8 cellular contexts compared by ENCODE assay signal in genomic region chr20:2387180-2387577, GRCh38. TPM values are rescaled to one million over a fixed set of nuclear protein-coding genes. Genes with fewer than 3 reads are reported as not detected.
A peak's percentile ranks its signal among the peaks of the same experiment; 100 is the strongest.
DNase-seq lines count a peak whose midpoint lies in the region; ATAC-seq and TF ChIP-seq lines count a peak whose summit lies in the region.

No MANE protein-coding gene starts in this region.

- WGBS in hepatocyte (ENCODE audit: low lambda C conversion rate, missing lambda C conversion rate), result 41% methylated on average over 2 of the region's 2 CpGs

- peak overlapping the region; percentile 52 for H3K27ac Mint-ChIP-seq in activated CD8-positive, alpha-beta memory T cell treated with anti-CD3 and anti-CD28 coated beads, Interleukin-2, amount 10 ng/mL, durations not matched to agents 7 days and 5 days
- H3K27ac Mint-ChIP-seq in stimulated activated effector memory CD8-positive, alpha-beta T cell treated with anti-CD3 and anti-CD28 coated beads, Interleukin-12 subunit alpha, Interleukin-12 subunit beta, amount 100 ng/mL, for 72 hours, result no peak overlapping the region

- no peaks in the 10 kb centered on the region for H3K9me3 ChIP-seq in hepatocyte (ENCODE audit: low read depth)

- no peak overlapping the region for H2AFZ ChIP-seq in hepatocyte

- H3K9me2 ChIP-seq in hepatocyte (replicated peaks; ENCODE audit: insufficient read depth), result no peaks in the 10 kb centered on the region

- no peaks in the 10 kb centered on the region for H3K79me2 ChIP-seq in hepatocyte

- CTCF ChIA-PET in activated CD8-positive, alpha-beta memory T cell treated with anti-CD3 and anti-CD28 coated beads, Interleukin-2, amount 10 ng/mL, durations not matched to agents 7 days and 5 days (lab: Charles Lee), result interaction anchor here (0.8 to 3.7 kb wide), 15 partner anchors 8 to 1604 kb away, joined by 3 to 28 read pairs (median 3); no protein-coding TSS in a partner anchor

- H3K36me3 ChIP-seq in hepatocyte (replicated peaks; ENCODE audit: insufficient read depth, low read depth), result no peaks in the 10 kb centered on the region

- H3K4me3 Mint-ChIP-seq in activated CD8-positive, alpha-beta memory T cell treated with anti-CD3 and anti-CD28 coated beads, Interleukin-2, amount 10 ng/mL, durations not matched to agents 7 days and 5 days, result peak overlapping the region; percentile 32
- no peak overlapping the region for H3K4me3 Mint-ChIP-seq in stimulated activated effector memory CD8-positive, alpha-beta T cell treated with anti-CD3 and anti-CD28 coated beads, Interleukin-12 subunit alpha, Interleukin-12 subunit beta, amount 100 ng/mL, for 72 hours

- H4K20me1 ChIP-seq in hepatocyte (ENCODE audit: insufficient read depth, poor library complexity, severe bottlenecking), result no peaks in the 10 kb centered on the region

- H3K27me3 Mint-ChIP-seq in activated CD8-positive, alpha-beta memory T cell treated with anti-CD3 and anti-CD28 coated beads, Interleukin-2, amount 10 ng/mL, durations not matched to agents 7 days and 5 days, result peaks cover 3% of the 10 kb centered on the region

- no peak overlapping the region for H3K4me2 ChIP-seq in hepatocyte

- H3K4me1 Mint-ChIP-seq in activated CD8-positive, alpha-beta memory T cell treated with anti-CD3 and anti-CD28 coated beads, Interleukin-2, amount 10 ng/mL, durations not matched to agents 7 days and 5 days, result peaks cover 8% of the 10 kb centered on the region
- peaks cover 22% of the 10 kb centered on the region for H3K4me1 Mint-ChIP-seq in stimulated activated effector memory CD8-positive, alpha-beta T cell treated with anti-CD3 and anti-CD28 coated beads, Interleukin-12 subunit alpha, Interleukin-12 subunit beta, amount 100 ng/mL, for 72 hours

- no peaks in the 10 kb centered on the region for H3K36me3 Mint-ChIP-seq in activated CD8-positive, alpha-beta memory T cell treated with anti-CD3 and anti-CD28 coated beads, Interleukin-2, amount 10 ng/mL, durations not matched to agents 7 days and 5 days
- H3K36me3 Mint-ChIP-seq in stimulated activated effector memory CD8-positive, alpha-beta T cell treated with anti-CD3 and anti-CD28 coated beads, Interleukin-12 subunit alpha, Interleukin-12 subunit beta, amount 100 ng/mL, for 72 hours, result no peaks in the 10 kb centered on the region

- H3K4me3 ChIP-seq in hepatocyte, result no peak overlapping the region

- peak; percentile 15 for DNase-seq in activated gamma-delta T cell treated with anti-CD3 and anti-CD28 coated beads, Interleukin-2, amount 50 U/mL, for 16 hours (ENCODE audit: low read depth)
- DNase-seq in activated gamma-delta T cell (lab: John Stamatoyannopoulos, UW) (no peak), NCI-H1048 (lab: John Stamatoyannopoulos, UW) (peak; percentile 12), hepatocyte (ENCODE audit: low spot score) (peak; percentile 23), NCI-H2227 treated with DMSO at 0.1 percent for 48 hours (lab: John Stamatoyannopoulos, UW) (no peak), midbrain (lab: John Stamatoyannopoulos, UW) (no peak)
- peak; percentile 76 for DNase-seq in activated CD8-positive, alpha-beta memory T cell treated with anti-CD3 and anti-CD28 coated beads, Interleukin-2, amount 10 ng/mL, durations not matched to agents 7 days and 5 days
- DNase-seq in stimulated activated effector memory CD8-positive, alpha-beta T cell treated with anti-CD3 and anti-CD28 coated beads, Interleukin-12 subunit alpha, Interleukin-12 subunit beta, amount 100 ng/mL, for 72 hours (ENCODE audit: low spot score in 2 of 2), result peak; percentile 40 to 85

- H3K27ac ChIP-seq in hepatocyte, result no peak overlapping the region

- no peaks in the 10 kb centered on the region for H3K4me1 ChIP-seq in hepatocyte (ENCODE audit: insufficient read depth)

- H3K9me3 Mint-ChIP-seq in activated CD8-positive, alpha-beta memory T cell treated with anti-CD3 and anti-CD28 coated beads, Interleukin-2, amount 10 ng/mL, durations not matched to agents 7 days and 5 days (ENCODE audit: low read depth), result no peaks in the 10 kb centered on the region
- no peaks in the 10 kb centered on the region for H3K9me3 Mint-ChIP-seq in stimulated activated effector memory CD8-positive, alpha-beta T cell treated with anti-CD3 and anti-CD28 coated beads, Interleukin-12 subunit alpha, Interleukin-12 subunit beta, amount 100 ng/mL, for 72 hours

- peak; percentile 39 for TF ChIP-seq CTCF in hepatocyte (IDR thresholded peaks at IDR 0.05; ENCODE audit: poor library complexity)

- ATAC-seq in activated CD8-positive, alpha-beta memory T cell treated with anti-CD3 and anti-CD28 coated beads, Interleukin-2, amount 10 ng/mL, durations not matched to agents 7 days and 5 days, result peak; percentile 83
- peak; percentile 83 for ATAC-seq in stimulated activated effector memory CD8-positive, alpha-beta T cell treated with anti-CD3 and anti-CD28 coated beads, Interleukin-12 subunit alpha, Interleukin-12 subunit beta, amount 100 ng/mL, for 72 hours

- no peaks in the 10 kb centered on the region for H3K27me3 ChIP-seq in hepatocyte

RNA-seq across cellular contexts. Expression of gene TGM6, which starts 6.5 kb away (rescaled TPM):
- total RNA-seq in activated CD8-positive, alpha-beta memory T cell treated with anti-CD3 and anti-CD28 coated beads, Interleukin-2, amount 10 ng/mL, durations not matched to agents 7 days and 5 days, result not detected
- not detected in 2 replicates for total RNA-seq in hepatocyte
- polyA plus RNA-seq in hepatocyte, result not detected in 2 replicates

Comparison
In these comparisons a context has a peak if more than half of its experiments do, and no peak if none do; other contexts are left out.
1. DNase-seq: peak in activated gamma-delta T cell treated with anti-CD3 and anti-CD28 coated beads, Interleukin-2, amount 50 U/mL, for 16 hours (single experiment), NCI-H1048 (single experiment), activated CD8-positive, alpha-beta memory T cell treated with anti-CD3 and anti-CD28 coated beads, Interleukin-2, amount 10 ng/mL, durations not matched to agents 7 days and 5 days (single experiment), hepatocyte (single experiment) and stimulated activated effector memory CD8-positive, alpha-beta T cell treated with anti-CD3 and anti-CD28 coated beads, Interleukin-12 subunit alpha, Interleukin-12 subunit beta, amount 100 ng/mL, for 72 hours (2 of 2); none in activated gamma-delta T cell (single experiment), NCI-H2227 treated with DMSO at 0.1 percent for 48 hours (single experiment) and midbrain (single experiment).